In genomic region chr14:39174560-39175444, GRCh38 we compare ENCODE assay signal across 1 cellular context.
TF ChIP-seq lines count a peak whose summit lies in the region.

PNN (plus strand) TSS chr14:39175254; CDS start chr14:39175280, 26 bp downstream.

TF ChIP-seq in K562, 482 proteins besides CTCF, POLR2A, EP300 and RAD21 (continued from another document):
- TF ChIP-seq ZNF584 (CRISPR knock-in tag; IDR thresholded peaks at IDR 0.05; ENCODE audit: low read depth): no peak
- no peak for TF ChIP-seq HDGF (IDR thresholded peaks at IDR 0.05)
- TF ChIP-seq ZNF408 (CRISPR knock-in tag; IDR thresholded peaks at IDR 0.05; ENCODE audit: low read depth): no peak
- TF ChIP-seq MNT (conservative IDR thresholded peaks at IDR 0.05): peak; percentile 13 to 21; a peak in 2 of 4 replicates
- no peak for TF ChIP-seq CBX3 (IDR thresholded peaks at IDR 0.05; ENCODE audit: borderline replicate concordance in 1 of 2, low read length in 2 of 2)
- no peak for TF ChIP-seq ZNF354B (CRISPR knock-in tag; IDR thresholded peaks at IDR 0.05)
- TF ChIP-seq U2AF1 (optimal IDR thresholded peaks at IDR 0.05; ENCODE audit: low read depth, low read length): no peak
- TF ChIP-seq ZNF785 (CRISPR knock-in tag; IDR thresholded peaks at IDR 0.05): no peak
- TF ChIP-seq GATAD2B (IDR thresholded peaks at IDR 0.05; ENCODE audit: borderline replicate concordance): no peak
- TF ChIP-seq BHLHE40 (IDR thresholded peaks at IDR 0.05; ENCODE audit: low read length): peak; percentile 93
- TF ChIP-seq STAT5A (IDR thresholded peaks at IDR 0.05; ENCODE audit: borderline replicate concordance, low read length): 0 out of 2 replicates have a peak, but pooled peaks have one; percentile 10
- no peak for TF ChIP-seq MAZ (CRISPR knock-in tag; conservative IDR thresholded peaks at IDR 0.05 in 1 of 2, IDR thresholded peaks at IDR 0.05 in 1 of 2)
- TF ChIP-seq EZH2 (IDR thresholded peaks at IDR 0.05; ENCODE audit: borderline replicate concordance, low read depth, low read length): no peak
- no peak for TF ChIP-seq U2AF2 (optimal IDR thresholded peaks at IDR 0.05; ENCODE audit: low read depth, low read length)
- no peak for TF ChIP-seq FOXA1 (IDR thresholded peaks at IDR 0.05; ENCODE audit: borderline replicate concordance)
- no peak for TF ChIP-seq BCL6 (CRISPR knock-in tag; IDR thresholded peaks at IDR 0.05)
- TF ChIP-seq SIN3B (IDR thresholded peaks at IDR 0.05; ENCODE audit: low read depth): no peak
- TF ChIP-seq HDAC3 (IDR thresholded peaks at IDR 0.05; ENCODE audit: borderline replicate concordance, partially characterized antibody): no peak
- TF ChIP-seq HNRNPK (IDR thresholded peaks at IDR 0.05; ENCODE audit: low read depth, low read length, poor library complexity, severe bottlenecking): no peak
- peak; percentile 89 for TF ChIP-seq HNRNPLL (IDR thresholded peaks at IDR 0.05; ENCODE audit: low read depth, low read length, poor library complexity, severe bottlenecking)
- peak; percentile 62 for TF ChIP-seq SP2 (IDR thresholded peaks at IDR 0.05; ENCODE audit: extremely low read depth, low read depth, low read length, poor library complexity, severe bottlenecking)
- no peak for TF ChIP-seq RBM34 (IDR thresholded peaks at IDR 0.05; ENCODE audit: borderline replicate concordance, insufficient read depth, low read length)
- TF ChIP-seq HMG20A (CRISPR knock-in tag; conservative IDR thresholded peaks at IDR 0.05): no peak
- TF ChIP-seq DPF2 (IDR thresholded peaks at IDR 0.05): peak; percentile 38; the same call in 1 of the 2 replicates
- TF ChIP-seq GTF2A2 (tag; IDR thresholded peaks at IDR 0.05): no peak
- TF ChIP-seq FOXP1 (CRISPR knock-in tag; IDR thresholded peaks at IDR 0.05): 0 out of 2 replicates have a peak, but pooled peaks have one; percentile 42
- TF ChIP-seq ZKSCAN3 (CRISPR knock-in tag; IDR thresholded peaks at IDR 0.05): no peak
- peak; percentile 85 for TF ChIP-seq PHF8 (IDR thresholded peaks at IDR 0.05; ENCODE audit: borderline replicate concordance, low read length)
- TF ChIP-seq ZNF699 (CRISPR knock-in tag; IDR thresholded peaks at IDR 0.05; ENCODE audit: insufficient replicate concordance): no peak
- TF ChIP-seq TEAD4 (IDR thresholded peaks at IDR 0.05; ENCODE audit: low read length): 0 out of 2 replicates have a peak, but pooled peaks have one; percentile 8
- no peak for TF ChIP-seq TEAD4 (CRISPR knock-in tag; IDR thresholded peaks at IDR 0.05; ENCODE audit: borderline replicate concordance)
- no peak for TF ChIP-seq RHOXF2B (CRISPR knock-in tag; conservative IDR thresholded peaks at IDR 0.05)
- no peak for TF ChIP-seq PHB2 (IDR thresholded peaks at IDR 0.05; ENCODE audit: low read depth)
- TF ChIP-seq TEAD1 (CRISPR knock-in tag; IDR thresholded peaks at IDR 0.05): no peak
- peak; percentile 88 for TF ChIP-seq SUPT5H (IDR thresholded peaks at IDR 0.05)
- TF ChIP-seq TAF15 (IDR thresholded peaks at IDR 0.05; ENCODE audit: low read depth, low read length): no peak
- TF ChIP-seq FOXK1 (CRISPR knock-in tag; IDR thresholded peaks at IDR 0.05; ENCODE audit: borderline replicate concordance): no peak
- TF ChIP-seq NFE2L1 (tag; IDR thresholded peaks at IDR 0.05; ENCODE audit: borderline replicate concordance, low read depth): no peak
- peak; percentile 93 for TF ChIP-seq GABPA (tag; conservative IDR thresholded peaks at IDR 0.05; ENCODE audit: low read depth)
- TF ChIP-seq, protein P1, sequence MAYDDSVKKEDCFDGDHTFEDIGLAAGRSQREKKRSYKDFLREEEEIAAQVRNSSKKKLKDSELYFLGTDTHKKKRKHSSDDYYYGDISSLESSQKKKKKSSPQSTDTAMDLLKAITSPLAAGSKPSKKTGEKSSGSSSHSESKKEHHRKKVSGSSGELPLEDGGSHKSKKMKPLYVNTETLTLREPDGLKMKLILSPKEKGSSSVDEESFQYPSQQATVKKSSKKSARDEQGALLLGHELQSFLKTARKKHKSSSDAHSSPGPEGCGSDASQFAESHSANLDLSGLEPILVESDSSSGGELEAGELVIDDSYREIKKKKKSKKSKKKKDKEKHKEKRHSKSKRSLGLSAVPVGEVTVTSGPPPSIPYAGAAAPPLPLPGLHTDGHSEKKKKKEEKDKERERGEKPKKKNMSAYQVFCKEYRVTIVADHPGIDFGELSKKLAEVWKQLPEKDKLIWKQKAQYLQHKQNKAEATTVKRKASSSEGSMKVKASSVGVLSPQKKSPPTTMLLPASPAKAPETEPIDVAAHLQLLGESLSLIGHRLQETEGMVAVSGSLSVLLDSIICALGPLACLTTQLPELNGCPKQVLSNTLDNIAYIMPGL (CRISPR knock-in tag; IDR thresholded peaks at IDR 0.05): no peak
- TF ChIP-seq ETV6 (IDR thresholded peaks at IDR 0.05; ENCODE audit: borderline replicate concordance in 1 of 2, low read depth in 2 of 2, low read length in 1 of 2): no peak
- TF ChIP-seq ETV6 (CRISPR knock-in tag; IDR thresholded peaks at IDR 0.05; ENCODE audit: borderline replicate concordance): no peak
- peak; percentile 65 for TF ChIP-seq FOXM1 (IDR thresholded peaks at IDR 0.05; ENCODE audit: low read depth)
- TF ChIP-seq FOXM1 (CRISPR knock-in tag; IDR thresholded peaks at IDR 0.05; ENCODE audit: low read depth): no peak
- no peak for TF ChIP-seq RFX7 (CRISPR knock-in tag; IDR thresholded peaks at IDR 0.05)
- no peak for TF ChIP-seq UBTF (IDR thresholded peaks at IDR 0.05; ENCODE audit: borderline replicate concordance in 1 of 2, low read depth in 2 of 2, low read length in 2 of 2)
- TF ChIP-seq, protein P2, sequence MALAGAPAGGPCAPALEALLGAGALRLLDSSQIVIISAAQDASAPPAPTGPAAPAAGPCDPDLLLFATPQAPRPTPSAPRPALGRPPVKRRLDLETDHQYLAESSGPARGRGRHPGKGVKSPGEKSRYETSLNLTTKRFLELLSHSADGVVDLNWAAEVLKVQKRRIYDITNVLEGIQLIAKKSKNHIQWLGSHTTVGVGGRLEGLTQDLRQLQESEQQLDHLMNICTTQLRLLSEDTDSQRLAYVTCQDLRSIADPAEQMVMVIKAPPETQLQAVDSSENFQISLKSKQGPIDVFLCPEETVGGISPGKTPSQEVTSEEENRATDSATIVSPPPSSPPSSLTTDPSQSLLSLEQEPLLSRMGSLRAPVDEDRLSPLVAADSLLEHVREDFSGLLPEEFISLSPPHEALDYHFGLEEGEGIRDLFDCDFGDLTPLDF (CRISPR knock-in tag; IDR thresholded peaks at IDR 0.05): no peak
- no peak for TF ChIP-seq CBX5 (IDR thresholded peaks at IDR 0.05; ENCODE audit: borderline replicate concordance, low read depth)
- no peak for TF ChIP-seq ZC3H8 (IDR thresholded peaks at IDR 0.05)
- TF ChIP-seq ZSCAN32 (CRISPR knock-in tag; IDR thresholded peaks at IDR 0.05): no peak
- TF ChIP-seq, protein P3, sequence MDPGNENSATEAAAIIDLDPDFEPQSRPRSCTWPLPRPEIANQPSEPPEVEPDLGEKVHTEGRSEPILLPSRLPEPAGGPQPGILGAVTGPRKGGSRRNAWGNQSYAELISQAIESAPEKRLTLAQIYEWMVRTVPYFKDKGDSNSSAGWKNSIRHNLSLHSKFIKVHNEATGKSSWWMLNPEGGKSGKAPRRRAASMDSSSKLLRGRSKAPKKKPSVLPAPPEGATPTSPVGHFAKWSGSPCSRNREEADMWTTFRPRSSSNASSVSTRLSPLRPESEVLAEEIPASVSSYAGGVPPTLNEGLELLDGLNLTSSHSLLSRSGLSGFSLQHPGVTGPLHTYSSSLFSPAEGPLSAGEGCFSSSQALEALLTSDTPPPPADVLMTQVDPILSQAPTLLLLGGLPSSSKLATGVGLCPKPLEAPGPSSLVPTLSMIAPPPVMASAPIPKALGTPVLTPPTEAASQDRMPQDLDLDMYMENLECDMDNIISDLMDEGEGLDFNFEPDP (CRISPR knock-in tag; IDR thresholded peaks at IDR 0.05): no peak
- no peak for TF ChIP-seq FIP1L1 (IDR thresholded peaks at IDR 0.05; ENCODE audit: low read depth, low read length, poor library complexity, severe bottlenecking)
